ENCODE assay signal across 29 cellular contexts in the genomic region with DNA sequence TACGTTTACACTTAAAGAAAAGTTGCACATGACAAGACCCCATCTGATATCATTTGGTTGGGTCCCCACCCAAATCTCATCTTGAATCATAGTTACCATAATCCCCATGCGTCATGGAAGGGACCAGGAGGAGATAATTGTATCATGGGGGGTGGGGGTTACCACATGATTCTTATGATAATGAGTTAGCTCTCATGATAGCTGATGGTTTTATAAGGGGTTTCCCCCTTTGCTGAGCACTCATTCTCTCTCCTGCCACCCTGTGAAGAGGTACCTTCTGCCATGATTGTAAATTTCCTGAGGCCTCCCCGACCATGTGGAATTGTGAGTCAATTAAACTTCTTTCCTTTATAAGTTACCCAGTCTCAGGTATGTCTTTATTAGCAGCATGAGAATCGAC.
DNase-seq lines count a peak whose midpoint lies in the region; ATAC-seq and TF ChIP-seq lines count a peak whose summit lies in the region.
"Had no signal": no experiment of that assay in that cellular context is flagged by ENCODE, and none has a peak within 500 bp of the region (broad histone marks: within the 10 kb centered on the region; RNA-seq: fewer than 3 reads in every experiment).

No MANE protein-coding gene starts in this region.

- H3K27ac ChIP-seq in Panc1 (ENCODE audit: low read length) (peak overlapping the region; percentile 99), mesendoderm (ENCODE audit: low read depth, low read length) (no peak overlapping the region)
- H3K27ac ChIP-seq: 22Rv1, PC-9 had no signal

- no peak overlapping the region for H3K56ac ChIP-seq in mesendoderm (ENCODE audit: low read length)

- H3K4me1 Mint-ChIP-seq in activated T-cell treated with anti-CD3 and anti-CD28 coated beads, Interleukin-2, amount 50 U/mL, for 4 hours (ENCODE audit: low read depth) = peaks cover 28% of the 10 kb centered on the region
- H3K4me1 Mint-ChIP-seq in activated T-helper 2 cell treated with anti-CD3 and anti-CD28 coated beads, Interferon-gamma antibody, Interleukin-2, Interleukin-4, amounts not matched to agents 10 μg/mL and 5 μg/mL and 100 μg/mL, durations not matched to agents 14 hours and 24 hours and 36 hours (ENCODE audit: low read depth) = peaks cover 39% of the 10 kb centered on the region

- no peaks in the 10 kb centered on the region for H3K36me3 ChIP-seq in Panc1 (ENCODE audit: control insufficient read depth, insufficient read depth, low read length)
- no peaks in the 10 kb centered on the region for H3K36me3 ChIP-seq in mesendoderm (ENCODE audit: control insufficient read depth, insufficient read depth, low read length)
- H3K36me3 ChIP-seq: BE2C, HAP-1 had no signal

- peaks cover 19% of the 10 kb centered on the region; the same call in 1 of the 2 replicates for H3K9me3 ChIP-seq in Panc1 (ENCODE audit: control insufficient read depth, insufficient read depth, low read depth, low read length)
- H3K9me3 ChIP-seq: BE2C, HAP-1 had no signal

- no peak overlapping the region for H4K5ac ChIP-seq in mesendoderm (ENCODE audit: low read length)

- H3K79me2 ChIP-seq in mesendoderm (ENCODE audit: control insufficient read depth, insufficient read depth, low read length) = no peaks in the 10 kb centered on the region

- H3K4ac ChIP-seq in mesendoderm (ENCODE audit: low read depth, low read length) = no peak overlapping the region

- no peak overlapping the region for H3K9ac ChIP-seq in mesendoderm (ENCODE audit: low read length)

- H3K4me1 ChIP-seq in Panc1 (ENCODE audit: control insufficient read depth, insufficient read depth, low read length) (peaks cover 3% of the 10 kb centered on the region), mesendoderm (ENCODE audit: control insufficient read depth, low read depth, low read length) (peaks cover 8% of the 10 kb centered on the region)
- H3K4me1 ChIP-seq: BE2C had no signal

- no peaks in the 10 kb centered on the region for H3K79me1 ChIP-seq in mesendoderm (ENCODE audit: low read length)

- no peaks in the 10 kb centered on the region for H3K27me3 Mint-ChIP-seq in activated T-cell treated with anti-CD3 and anti-CD28 coated beads, Interleukin-2, amount 50 U/mL, for 4 hours (ENCODE audit: low read depth)
- H3K27me3 Mint-ChIP-seq in activated T-helper 2 cell treated with anti-CD3 and anti-CD28 coated beads, Interferon-gamma antibody, Interleukin-2, Interleukin-4, amounts not matched to agents 10 μg/mL and 5 μg/mL and 100 μg/mL, durations not matched to agents 14 hours and 24 hours and 36 hours (ENCODE audit: low read depth) = no peaks in the 10 kb centered on the region
- H3K27me3 Mint-ChIP-seq: CD8-positive, alpha-beta memory T cell had no signal

- CTCF ChIA-PET in Panc1 (lab: Charles Lee) = no interaction called here

- H3K9me3 Mint-ChIP-seq in activated T-cell treated with anti-CD3 and anti-CD28 coated beads, Interleukin-2, amount 50 U/mL, for 4 hours = no peaks in the 10 kb centered on the region
- peaks cover 27% of the 10 kb centered on the region for H3K9me3 Mint-ChIP-seq in activated T-helper 2 cell treated with anti-CD3 and anti-CD28 coated beads, Interferon-gamma antibody, Interleukin-2, Interleukin-4, amounts not matched to agents 10 μg/mL and 5 μg/mL and 100 μg/mL, durations not matched to agents 14 hours and 24 hours and 36 hours
- H3K9me3 Mint-ChIP-seq: CD14-positive monocyte; CD8-positive, alpha-beta memory T cell; GM23338; HFFc6 had no signal

- peak overlapping the region; percentile 36 for H2BK15ac ChIP-seq in mesendoderm (replicated peaks; ENCODE audit: low read depth)

- H3K18ac ChIP-seq in mesendoderm (ENCODE audit: low read length) = no peak overlapping the region

- TF ChIP-seq CTCF in Panc1 (IDR thresholded peaks at IDR 0.05) = no peak

- in situ Hi-C loops in Panc1 (cut with HindIII; ENCODE audit: low pct_unique_long_range_greater_than_20kb, low sequenced_read_pairs) = no loop called here

- H3K27me3 ChIP-seq in Panc1 (ENCODE audit: control insufficient read depth, insufficient read depth, low read length) (no peaks in the 10 kb centered on the region), mesendoderm (ENCODE audit: insufficient read depth, low read length, poor library complexity) (no peaks in the 10 kb centered on the region)
- H3K27me3 ChIP-seq: BE2C had no signal

- no CpG with 5 or more reads among the region's 4 CpGs for WGBS in mesendoderm (ENCODE audit: extremely low coverage, insufficient coverage, low lambda C conversion rate)

- ATAC-seq in activated CD4-positive, CD25-positive, alpha-beta regulatory T cell treated with anti-CD3 and anti-CD28 coated beads, Interleukin-2, amount 50 U/mL, for 24 hours = peak; percentile 79 to 83
- ATAC-seq in activated T-cell treated with anti-CD3 and anti-CD28 coated beads, Interleukin-2, amount 50 U/mL, for 4 hours = peak; percentile 86 to 90
- ATAC-seq in Panc1 = no peak
- no peak for ATAC-seq in GM19397 (IDR thresholded peaks at IDR 0.05; ENCODE audit: unreplicated experiment)
- ATAC-seq: GM12878, GM23338 had no signal

- no TSS peak for BruUV-seq in Panc1 (replicated peaks; lab: Mats Ljungman, UMichigan)

- no peak for DNase-seq in activated CD4-positive, CD25-positive, alpha-beta regulatory T cell treated with anti-CD3 and anti-CD28 coated beads, Interleukin-2, amount 50 U/mL, for 72 hours
- DNase-seq in activated T-cell treated with anti-CD3 and anti-CD28 coated beads, Interleukin-2, amount 50 U/mL, for 4 hours = no peak
- DNase-seq in activated T-cell treated with anti-CD3 and anti-CD28 coated beads for 4 hours (no peak), Panc1 (ENCODE audit: low read depth, low spot score) (no peak), mesendoderm (no peak)
- DNase-seq in activated T-helper 2 cell treated with anti-CD3 and anti-CD28 coated beads, Interferon-gamma antibody, Interleukin-2, Interleukin-4, amounts not matched to agents 10 μg/mL and 5 μg/mL and 100 μg/mL, durations not matched to agents 14 hours and 24 hours and 36 hours (ENCODE audit: low spot score) = no peak
- DNase-seq: ACHN; BE2C; CD8-positive, alpha-beta memory T cell; DMS 273 treated with DMSO at 0.1 percent for 48 hours; DMS79; EL; GDM1; HFFc6; KG1; MM.1S; NCI-H2029; NCI-H446; NCI-H526; PC-9; Right ventricle myocardium superior; RPMI8226 had no signal

- no peak overlapping the region for H2BK120ac ChIP-seq in mesendoderm (ENCODE audit: low read depth, low read length)

- no peak overlapping the region for H2AK5ac ChIP-seq in mesendoderm (ENCODE audit: low read length)

- no peak overlapping the region for H2BK5ac ChIP-seq in mesendoderm (ENCODE audit: low read length)

- no peak overlapping the region for H3K23ac ChIP-seq in mesendoderm (ENCODE audit: low read length)

- no peak overlapping the region for H4K8ac ChIP-seq in mesendoderm (ENCODE audit: low read depth, low read length)

- H3K4me3 Mint-ChIP-seq in activated T-cell treated with anti-CD3 and anti-CD28 coated beads, Interleukin-2, amount 50 U/mL, for 4 hours = no peak overlapping the region
- H3K4me3 Mint-ChIP-seq in activated T-helper 2 cell treated with anti-CD3 and anti-CD28 coated beads, Interferon-gamma antibody, Interleukin-2, Interleukin-4, amounts not matched to agents 10 μg/mL and 5 μg/mL and 100 μg/mL, durations not matched to agents 14 hours and 24 hours and 36 hours (ENCODE audit: low read depth) = no peak overlapping the region
- H3K4me3 Mint-ChIP-seq: CD14-positive monocyte, GM23338, HFFc6 had no signal

- no peaks in the 10 kb centered on the region for H3K36me3 Mint-ChIP-seq in activated T-cell treated with anti-CD3 and anti-CD28 coated beads, Interleukin-2, amount 50 U/mL, for 4 hours (ENCODE audit: insufficient read depth)
- peaks cover 16% of the 10 kb centered on the region for H3K36me3 Mint-ChIP-seq in activated T-helper 2 cell treated with anti-CD3 and anti-CD28 coated beads, Interferon-gamma antibody, Interleukin-2, Interleukin-4, amounts not matched to agents 10 μg/mL and 5 μg/mL and 100 μg/mL, durations not matched to agents 14 hours and 24 hours and 36 hours (ENCODE audit: low read depth)
- H3K36me3 Mint-ChIP-seq: CD8-positive, alpha-beta memory T cell had no signal

- H3K4me2 ChIP-seq in mesendoderm (ENCODE audit: low read length) = no peak overlapping the region
- H3K4me2 ChIP-seq: PC-9 had no signal

- intact Hi-C loops in Panc1 (cut with micrococcal nuclease; ENCODE audit: unreplicated experiment) = loop anchor here (10.0 kb wide), 1 partner anchor 106 kb away; no protein-coding TSS in a partner anchor
- intact Hi-C loops in activated T-helper 2 cell treated with anti-CD3 and anti-CD28 coated beads, Interferon-gamma antibody, Interleukin-2, Interleukin-4, amounts not matched to agents 10 μg/mL and 5 μg/mL and 100 μg/mL, durations not matched to agents 14 hours and 24 hours and 36 hours (cut with micrococcal nuclease) = no loop called here

- H3K4me3 ChIP-seq in Panc1 (ENCODE audit: low read depth in 2 of 2, low read length in 2 of 2) (no peak overlapping the region), mesendoderm (ENCODE audit: low read length) (no peak overlapping the region)
- H3K4me3 ChIP-seq: GM12878, GM23338, HAP-1, PC-9 had no signal

- POLR2A ChIA-PET in Panc1 (lab: Charles Lee) = no interaction called here

- H3K27ac Mint-ChIP-seq in activated T-helper 2 cell treated with anti-CD3 and anti-CD28 coated beads, Interferon-gamma antibody, Interleukin-2, Interleukin-4, amounts not matched to agents 10 μg/mL and 5 μg/mL and 100 μg/mL, durations not matched to agents 14 hours and 24 hours and 36 hours = no peak overlapping the region
- H3K27ac Mint-ChIP-seq: CD8-positive, alpha-beta memory T cell; GM23338; HFFc6 had no signal

Comparison
In these comparisons a context has a peak if more than half of its experiments do, and no peak if none do; other contexts are left out.
1. ATAC-seq: peak in activated CD4-positive, CD25-positive, alpha-beta regulatory T cell treated with anti-CD3 and anti-CD28 coated beads, Interleukin-2, amount 50 U/mL, for 24 hours (2 of 2) and activated T-cell treated with anti-CD3 and anti-CD28 coated beads, Interleukin-2, amount 50 U/mL, for 4 hours (2 of 2); none in Panc1 (single experiment) and GM19397 (single experiment).